8 cellular contexts compared by ENCODE assay signal in genomic region chr2:128472789-128473174, GRCh38.
DNase-seq lines count a peak whose midpoint lies in the region; ATAC-seq, FAIRE-seq and TF ChIP-seq lines count a peak whose summit lies in the region.

No MANE protein-coding gene starts in this region.

- 9% methylated on average over 5 of the region's 5 CpGs for WGBS in suprapubic skin

- H3K9me3 ChIP-seq in suprapubic skin, result peaks cover 10% of the 10 kb centered on the region

- no peaks in the 10 kb centered on the region for H3K27me3 ChIP-seq in suprapubic skin

- no peak for TF ChIP-seq CTCF in fibroblast of mammary gland (conservative IDR thresholded peaks at IDR 0.05; ENCODE audit: control insufficient read depth, insufficient read depth, low read depth, low read length)
- TF ChIP-seq CTCF in suprapubic skin (IDR thresholded peaks at IDR 0.05), result no peak

- FAIRE-seq in GM19239 (lab: Jason Lieb, UNC), result no peak

- H3K4me3 ChIP-seq in fibroblast of mammary gland (ENCODE audit: control insufficient read depth, low read depth, low read length) (no peak overlapping the region), suprapubic skin (peak overlapping the region; percentile 36)

- peak; percentile 32 for ATAC-seq in HG03378 (IDR thresholded peaks at IDR 0.05; ENCODE audit: unreplicated experiment)

- H3K4me1 ChIP-seq in suprapubic skin, result peaks cover 20% of the 10 kb centered on the region

- H3K27ac ChIP-seq in suprapubic skin, result peak overlapping the region; percentile 60

- no peaks in the 10 kb centered on the region for H3K36me3 ChIP-seq in suprapubic skin

- peak; percentile 6 for DNase-seq in activated CD4-positive, alpha-beta T cell treated with anti-CD3 and anti-CD28 coated beads for 48 hours
- no peak for DNase-seq in activated CD4-positive, alpha-beta T cell treated with anti-CD3 and anti-CD28 coated beads, Interleukin-2, amount 50 U/mL, for 4 hours
- DNase-seq in fibroblast of mammary gland (ENCODE audit: low read depth) (peak; percentile 30), suprapubic skin (ENCODE audit: low spot score in 2 of 2) (no peak), DMS79 (lab: John Stamatoyannopoulos, UW) (no peak), GM19239 (ENCODE audit: insufficient read length, low spot score) (no peak), SK-N-DZ (ENCODE audit: low spot score) (no peak)

- TF ChIP-seq POLR2A in suprapubic skin (IDR thresholded peaks at IDR 0.05), result no peak

- no peak for TF ChIP-seq EP300 in suprapubic skin (IDR thresholded peaks at IDR 0.05)

Comparison
In these comparisons a context has a peak if more than half of its experiments do, and no peak if none do; other contexts are left out.
1. DNase-seq: peak in activated CD4-positive, alpha-beta T cell treated with anti-CD3 and anti-CD28 coated beads for 48 hours (single experiment) and fibroblast of mammary gland (single experiment); none in activated CD4-positive, alpha-beta T cell treated with anti-CD3 and anti-CD28 coated beads, Interleukin-2, amount 50 U/mL, for 4 hours (0 of 2), suprapubic skin (0 of 2), DMS79 (single experiment), GM19239 (single experiment) and SK-N-DZ (single experiment).